ENCODE assay signal across 15 cellular contexts in the genomic region with DNA sequence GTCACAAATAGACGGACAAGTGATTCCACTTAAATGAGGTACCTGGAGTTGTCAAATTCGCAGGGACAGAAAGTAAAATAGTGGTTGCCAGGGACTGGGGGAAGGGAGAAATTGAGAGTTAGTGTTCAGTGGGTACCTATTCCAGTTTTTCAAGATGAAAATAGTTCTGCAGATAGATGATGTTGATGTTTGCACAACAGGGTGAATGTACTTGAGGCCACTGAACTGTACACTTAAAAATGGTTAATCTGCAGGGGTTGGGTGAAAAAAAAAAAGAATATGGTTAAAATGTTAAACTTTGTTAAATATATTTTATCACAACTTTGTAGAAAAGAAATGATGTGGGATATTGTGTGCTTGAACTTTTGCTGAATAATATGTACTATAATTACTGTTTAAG.
A peak's percentile ranks its signal among the peaks of the same experiment; 100 is the strongest.
DNase-seq lines count a peak whose midpoint lies in the region; ATAC-seq and TF ChIP-seq lines count a peak whose summit lies in the region.
"Had no signal": no experiment of that assay in that cellular context is flagged by ENCODE, and none has a peak within 500 bp of the region (broad histone marks: within the 10 kb centered on the region; RNA-seq: fewer than 3 reads in every experiment).

No MANE protein-coding gene starts in this region.

- H3K4me3 Mint-ChIP-seq in activated naive CD4-positive, alpha-beta T cell treated with anti-CD3 and anti-CD28 coated beads, Interleukin-2, amount 10 ng/mL, durations not matched to agents 7 days and 5 days, result no peak overlapping the region
- H3K4me3 Mint-ChIP-seq in T-cell, result no peak overlapping the region
- no peak overlapping the region for H3K4me3 Mint-ChIP-seq in effector memory CD8-positive, alpha-beta T cell
- no peak overlapping the region for H3K4me3 Mint-ChIP-seq in type B pancreatic cell
- H3K4me3 Mint-ChIP-seq: HFFc6 had no signal

- no peak for DNase-seq in activated naive CD4-positive, alpha-beta T cell treated with anti-CD3 and anti-CD28 coated beads, Interleukin-2, amount 50 U/mL, for 72 hours (ENCODE audit: low spot score in 2 of 2)
- no peak for DNase-seq in activated naive CD4-positive, alpha-beta T cell treated with anti-CD3 and anti-CD28 coated beads, Interleukin-2, amount 10 ng/mL, durations not matched to agents 7 days and 5 days
- no peak for DNase-seq in T-cell
- no peak for DNase-seq in effector memory CD8-positive, alpha-beta T cell
- no peak for DNase-seq in type B pancreatic cell (ENCODE audit: extremely low spot score, unreplicated experiment)
- DNase-seq in KBM-7, result no peak
- no peak for DNase-seq in stimulated activated CD4-positive, alpha-beta T cell treated with anti-CD3 and anti-CD28 coated beads, Interleukin-1b, Interleukin-23, amount 100 ng/mL, for 48 hours
- DNase-seq: ACHN, HFFc6, KG1, NCI-H1092, NCI-H2107, NCI-H446 had no signal

- POLR2A ChIA-PET in T-cell (lab: Charles Lee), result no interaction called here

- CTCF ChIA-PET in activated naive CD4-positive, alpha-beta T cell treated with anti-CD3 and anti-CD28 coated beads, Interleukin-2, amount 10 ng/mL, durations not matched to agents 7 days and 5 days (lab: Charles Lee), result no interaction called here
- CTCF ChIA-PET in T-cell (lab: Charles Lee), result no interaction called here

- TF ChIP-seq CTCF in type B pancreatic cell (conservative IDR thresholded peaks at IDR 0.05), result no peak

- no peaks in the 10 kb centered on the region for H3K9me3 Mint-ChIP-seq in activated naive CD4-positive, alpha-beta T cell treated with anti-CD3 and anti-CD28 coated beads, Interleukin-2, amount 50 U/mL, for 72 hours
- no peaks in the 10 kb centered on the region for H3K9me3 Mint-ChIP-seq in activated naive CD4-positive, alpha-beta T cell treated with anti-CD3 and anti-CD28 coated beads, Interleukin-2, amount 10 ng/mL, durations not matched to agents 7 days and 5 days
- no peaks in the 10 kb centered on the region for H3K9me3 Mint-ChIP-seq in T-cell
- H3K9me3 Mint-ChIP-seq in effector memory CD8-positive, alpha-beta T cell, result no peaks in the 10 kb centered on the region
- peaks cover 4% of the 10 kb centered on the region for H3K9me3 Mint-ChIP-seq in type B pancreatic cell
- H3K9me3 Mint-ChIP-seq: HFFc6 had no signal

- ATAC-seq in activated naive CD4-positive, alpha-beta T cell treated with anti-CD3 and anti-CD28 coated beads, Interleukin-2, amount 50 U/mL, for 72 hours, result no peak
- ATAC-seq in T-cell (replicated peaks in 1 of 4), result no peak
- ATAC-seq in effector memory CD8-positive, alpha-beta T cell (replicated peaks), result no peak
- ATAC-seq: Panc1, Right ventricle myocardium inferior had no signal

- H3K4me1 Mint-ChIP-seq in activated naive CD4-positive, alpha-beta T cell treated with anti-CD3 and anti-CD28 coated beads, Interleukin-2, amount 10 ng/mL, durations not matched to agents 7 days and 5 days, result peaks cover 54% of the 10 kb centered on the region
- H3K4me1 Mint-ChIP-seq in T-cell, result peaks cover 80 to 90% (median 86%) of the 10 kb centered on the region in 3 donors
- H3K4me1 Mint-ChIP-seq in effector memory CD8-positive, alpha-beta T cell (ENCODE audit: low read depth in 2 of 2), result peaks cover 43 to 75% of the 10 kb centered on the region in 2 donors
- peaks cover 9% of the 10 kb centered on the region for H3K4me1 Mint-ChIP-seq in type B pancreatic cell (ENCODE audit: unreplicated experiment)

- in situ Hi-C loops in KBM-7 (cut with MboI; ENCODE audit: low pct_unique_long_range_greater_than_20kb, low sequenced_read_pairs), result no loop called here

- H3K27ac Mint-ChIP-seq in activated naive CD4-positive, alpha-beta T cell treated with anti-CD3 and anti-CD28 coated beads, Interleukin-2, amount 50 U/mL, for 72 hours, result peak overlapping the region; percentile 72 to 81
- H3K27ac Mint-ChIP-seq in activated naive CD4-positive, alpha-beta T cell treated with anti-CD3 and anti-CD28 coated beads, Interleukin-2, amount 10 ng/mL, durations not matched to agents 7 days and 5 days, result no peak overlapping the region
- H3K27ac Mint-ChIP-seq in T-cell (peak overlapping the region; percentile 75 to 91), type B pancreatic cell (peak overlapping the region; percentile 35)
- peak overlapping the region; percentile 59 to 79 for H3K27ac Mint-ChIP-seq in effector memory CD8-positive, alpha-beta T cell
- H3K27ac Mint-ChIP-seq: HFFc6 had no signal

- H3K27me3 Mint-ChIP-seq in activated naive CD4-positive, alpha-beta T cell treated with anti-CD3 and anti-CD28 coated beads, Interleukin-2, amount 10 ng/mL, durations not matched to agents 7 days and 5 days, result no peaks in the 10 kb centered on the region
- no peaks in the 10 kb centered on the region for H3K27me3 Mint-ChIP-seq in T-cell
- H3K27me3 Mint-ChIP-seq in effector memory CD8-positive, alpha-beta T cell, result no peaks in the 10 kb centered on the region
- H3K27me3 Mint-ChIP-seq in type B pancreatic cell, result no peaks in the 10 kb centered on the region

- peaks cover 13 to 53% of the 10 kb centered on the region in 2 donors for H3K36me3 Mint-ChIP-seq in activated naive CD4-positive, alpha-beta T cell treated with anti-CD3 and anti-CD28 coated beads, Interleukin-2, amount 50 U/mL, for 72 hours
- peaks cover 60% of the 10 kb centered on the region for H3K36me3 Mint-ChIP-seq in activated naive CD4-positive, alpha-beta T cell treated with anti-CD3 and anti-CD28 coated beads, Interleukin-2, amount 10 ng/mL, durations not matched to agents 7 days and 5 days
- peaks cover 48% of the 10 kb centered on the region for H3K36me3 Mint-ChIP-seq in T-cell
- H3K36me3 Mint-ChIP-seq in effector memory CD8-positive, alpha-beta T cell (ENCODE audit: insufficient read depth), result peaks cover 5% of the 10 kb centered on the region
- H3K36me3 Mint-ChIP-seq in type B pancreatic cell, result peaks cover 27% of the 10 kb centered on the region
